In the genomic region with DNA sequence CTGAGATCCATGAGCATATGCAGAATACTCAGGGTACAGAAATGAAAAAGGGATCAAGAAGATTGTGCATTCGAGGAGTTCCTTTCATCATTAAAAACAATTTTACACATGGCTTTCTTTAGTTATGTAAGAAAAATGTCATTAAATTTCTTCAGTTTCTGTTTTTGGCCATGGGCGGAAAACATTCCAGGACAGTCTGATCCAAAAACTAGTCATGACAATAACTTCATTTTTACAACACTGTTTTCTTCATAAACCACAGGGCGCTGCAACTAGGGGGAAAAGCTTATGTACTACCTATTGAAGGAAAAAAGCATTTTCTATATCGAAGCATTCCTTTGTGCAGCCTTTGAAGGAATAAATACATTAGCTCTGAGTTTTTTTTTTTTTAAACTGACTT, we compare ENCODE assay signal across 22 cellular contexts. TPM values are rescaled to one million over a fixed set of nuclear protein-coding genes. Genes with fewer than 3 reads are reported as not detected.
DNase-seq lines count a peak whose midpoint lies in the region; ATAC-seq, FAIRE-seq and TF ChIP-seq lines count a peak whose summit lies in the region.
"Had no signal": no experiment of that assay in that cellular context is flagged by ENCODE, and none has a peak within 500 bp of the region (broad histone marks: within the 10 kb centered on the region; RNA-seq: fewer than 3 reads in every experiment).

No MANE protein-coding gene starts in this region.

- TF ChIP-seq POLR2A in heart left ventricle (IDR thresholded peaks at IDR 0.05), result no peak

- CTCF ChIA-PET in CD8-positive, alpha-beta memory T cell (lab: Charles Lee), result no interaction called here
- CTCF ChIA-PET in CD4-positive, alpha-beta memory T cell (lab: Charles Lee; ENCODE audit: partially characterized antibody), result no interaction called here

- H3K36me3 Mint-ChIP-seq in CD8-positive, alpha-beta memory T cell, result no peaks in the 10 kb centered on the region
- H3K36me3 Mint-ChIP-seq in CD4-positive, alpha-beta memory T cell, result no peaks in the 10 kb centered on the region
- H3K36me3 Mint-ChIP-seq in activated naive CD4-positive, alpha-beta T cell treated with anti-CD3 and anti-CD28 coated beads, Interleukin-2, amount 50 U/mL, for 72 hours, result no peaks in the 10 kb centered on the region

- H3K4me3 ChIP-seq in left ventricle myocardium inferior (no peak overlapping the region), heart left ventricle (no peak overlapping the region), neutrophil (ENCODE audit: low read depth in 1 of 2, low read length in 1 of 2) (peak overlapping the region in 1 of 2 experiments; percentile 7)
- no peak overlapping the region for H3K4me3 ChIP-seq in CD8-positive, alpha-beta memory T cell (ENCODE audit: low read length)
- no peak overlapping the region for H3K4me3 ChIP-seq in CD4-positive, alpha-beta memory T cell (ENCODE audit: low read length in 2 of 2)

- FAIRE-seq in endometrium (lab: Jason Lieb, UNC), result peak; percentile 62
- FAIRE-seq: A204.1, G401.6 had no signal

- peaks cover 5 to 16% of the 10 kb centered on the region in 2 donors for H3K27me3 Mint-ChIP-seq in CD8-positive, alpha-beta memory T cell
- H3K27me3 Mint-ChIP-seq in CD4-positive, alpha-beta memory T cell, result peaks cover 8 to 11% of the 10 kb centered on the region in 2 donors

- peaks cover 17% of the 10 kb centered on the region for H3K36me3 ChIP-seq in left ventricle myocardium inferior
- peaks cover 0 to 28% (median 5%) of the 10 kb centered on the region in 9 donors for H3K36me3 ChIP-seq in heart left ventricle
- no peaks in the 10 kb centered on the region for H3K36me3 ChIP-seq in neutrophil
- no peaks in the 10 kb centered on the region for H3K36me3 ChIP-seq in CD8-positive, alpha-beta memory T cell (ENCODE audit: insufficient read depth, low read length)
- no peaks in the 10 kb centered on the region for H3K36me3 ChIP-seq in CD4-positive, alpha-beta memory T cell (ENCODE audit: insufficient read depth, low read length)

- intact Hi-C loops in left ventricle myocardium inferior (cut with micrococcal nuclease), result no loop called here
- intact Hi-C loops in heart left ventricle (cut with DNase I), result no loop called here
- intact Hi-C loops in head of caudate nucleus (cut with DNase I), result no loop called here
- intact Hi-C loops in CD4-positive, alpha-beta memory T cell (cut with micrococcal nuclease), result no loop called here

- no peak for ATAC-seq in heart left ventricle
- no peak for ATAC-seq in activated naive CD4-positive, alpha-beta T cell treated with anti-CD3 and anti-CD28 coated beads, Interleukin-2, amount 50 U/mL, for 72 hours
- ATAC-seq: HCT116, PC-3 had no signal

- POLR2A ChIA-PET in CD8-positive, alpha-beta memory T cell (lab: Charles Lee), result no interaction called here
- POLR2A ChIA-PET in CD4-positive, alpha-beta memory T cell (lab: Charles Lee; ENCODE audit: partially characterized antibody), result no interaction called here

- H3K27ac Mint-ChIP-seq in CD8-positive, alpha-beta memory T cell, result no peak overlapping the region
- H3K27ac Mint-ChIP-seq in CD4-positive, alpha-beta memory T cell, result no peak overlapping the region
- no peak overlapping the region for H3K27ac Mint-ChIP-seq in activated naive CD4-positive, alpha-beta T cell treated with anti-CD3 and anti-CD28 coated beads, Interleukin-2, amount 50 U/mL, for 72 hours

- WGBS in heart left ventricle, 4 donors, result 67 to 85% (median 79%) methylated on average over 4 of the region's 4 CpGs

- H3K27ac ChIP-seq in left ventricle myocardium inferior (replicated peaks) (peak overlapping the region; percentile 38), heart left ventricle (no peak overlapping the region), neutrophil (peak overlapping the region; percentile 69)
- H3K27ac ChIP-seq in CD8-positive, alpha-beta memory T cell (ENCODE audit: low read depth, low read length), result no peak overlapping the region
- no peak overlapping the region for H3K27ac ChIP-seq in CD4-positive, alpha-beta memory T cell (ENCODE audit: low read depth, low read length)

- H3K4me1 Mint-ChIP-seq in CD8-positive, alpha-beta memory T cell, result no peaks in the 10 kb centered on the region
- H3K4me1 Mint-ChIP-seq in CD4-positive, alpha-beta memory T cell, result peaks cover 0 to 4% (median 0%) of the 10 kb centered on the region in 4 donors

- no peak overlapping the region for H3K4me3 Mint-ChIP-seq in CD8-positive, alpha-beta memory T cell
- no peak overlapping the region for H3K4me3 Mint-ChIP-seq in CD4-positive, alpha-beta memory T cell

- H3K9me3 Mint-ChIP-seq in CD8-positive, alpha-beta memory T cell, result no peaks in the 10 kb centered on the region
- H3K9me3 Mint-ChIP-seq in CD4-positive, alpha-beta memory T cell, result no peaks in the 10 kb centered on the region
- H3K9me3 Mint-ChIP-seq in activated naive CD4-positive, alpha-beta T cell treated with anti-CD3 and anti-CD28 coated beads, Interleukin-2, amount 50 U/mL, for 72 hours, result no peaks in the 10 kb centered on the region

- H3K4me1 ChIP-seq in left ventricle myocardium inferior (no peaks in the 10 kb centered on the region), heart left ventricle (peaks cover 0 to 16% (median 0%) of the 10 kb centered on the region in 12 donors), neutrophil (ENCODE audit: control insufficient read depth in 1 of 2, insufficient read depth in 1 of 2, low read depth in 1 of 2, low read length in 1 of 2) (peaks cover 52 to 61% of the 10 kb centered on the region in 2 experiments)
- no peaks in the 10 kb centered on the region for H3K4me1 ChIP-seq in CD8-positive, alpha-beta memory T cell (ENCODE audit: insufficient read depth, low read length)
- no peaks in the 10 kb centered on the region for H3K4me1 ChIP-seq in CD4-positive, alpha-beta memory T cell (ENCODE audit: insufficient read depth, low read length)

- H3K9me3 ChIP-seq in left ventricle myocardium inferior (replicated peaks), result no peaks in the 10 kb centered on the region
- H3K9me3 ChIP-seq in heart left ventricle, result no peaks in the 10 kb centered on the region
- no peaks in the 10 kb centered on the region for H3K9me3 ChIP-seq in neutrophil
- H3K9me3 ChIP-seq in CD8-positive, alpha-beta memory T cell (ENCODE audit: low read length), result no peaks in the 10 kb centered on the region
- H3K9me3 ChIP-seq in CD4-positive, alpha-beta memory T cell (ENCODE audit: control insufficient read depth in 1 of 2, low read length in 2 of 2), result no peaks in the 10 kb centered on the region

- no peak for DNase-seq in left ventricle myocardium inferior
- DNase-seq in heart left ventricle, result no peak
- DNase-seq in head of caudate nucleus, result no peak
- DNase-seq in CD8-positive, alpha-beta memory T cell, result no peak
- no peak for DNase-seq in CD4-positive, alpha-beta memory T cell
- no peak for DNase-seq in activated naive CD4-positive, alpha-beta T cell treated with anti-CD3 and anti-CD28 coated beads, Interleukin-2, amount 50 U/mL, for 72 hours (ENCODE audit: low spot score in 2 of 2)
- DNase-seq: C1 segment of cervical spinal cord, DMS 273 treated with DMSO at 0.1 percent for 48 hours, DND-41, GOT3, KG1, NCI-H1417 treated with DMSO at 0.1 percent for 48 hours, NCI-H1930, NCI-H524, NCI-H82, PC-3, RPMI8226 had no signal

- no peaks in the 10 kb centered on the region for H3K27me3 ChIP-seq in left ventricle myocardium inferior (ENCODE audit: low read depth)
- H3K27me3 ChIP-seq in heart left ventricle, result no peaks in the 10 kb centered on the region
- no peaks in the 10 kb centered on the region for H3K27me3 ChIP-seq in neutrophil
- H3K27me3 ChIP-seq in CD8-positive, alpha-beta memory T cell (ENCODE audit: insufficient read depth, low read length, poor library complexity, severe bottlenecking), result no peaks in the 10 kb centered on the region
- no peaks in the 10 kb centered on the region for H3K27me3 ChIP-seq in CD4-positive, alpha-beta memory T cell (ENCODE audit: insufficient read depth, low read length)

- TF ChIP-seq CTCF in left ventricle myocardium inferior (IDR thresholded peaks at IDR 0.05; ENCODE audit: borderline replicate concordance), result no peak
- TF ChIP-seq CTCF in heart left ventricle (IDR thresholded peaks at IDR 0.05), result no peak
- TF ChIP-seq CTCF in neutrophil (IDR thresholded peaks at IDR 0.05), result no peak

RNA-seq across cellular contexts. Expression of a gene that starts 28.2 kb away (rescaled TPM):
- total RNA-seq in left ventricle myocardium inferior (14.8 TPM), heart left ventricle (10 to 100 TPM; 10.6 to 44.7 (median 18.9) TPM)
- 10 to 100 TPM in 1 of 2 donors, 1 to 10 TPM in 1; 5.8 to 16.8 TPM for polyA plus RNA-seq in heart left ventricle
- total RNA-seq in CD8-positive, alpha-beta memory T cell, result under 1 TPM; 0.59 to 0.60 TPM
- polyA plus RNA-seq in CD8-positive, alpha-beta memory T cell, result not detected
- total RNA-seq in CD4-positive, alpha-beta memory T cell, result under 1 TPM; 0.79 to 0.94 TPM
- under 1 TPM in 1 of 2 donors, not detected in 1; 0.38 TPM for polyA plus RNA-seq in CD4-positive, alpha-beta memory T cell
- 1 to 10 TPM in 1 of 2 donors, under 1 TPM in 1; 0.32 to 1.8 TPM for total RNA-seq in activated naive CD4-positive, alpha-beta T cell treated with anti-CD3 and anti-CD28 coated beads, Interleukin-2, amount 50 U/mL, for 72 hours

Comparison
In these comparisons a context has a peak if more than half of its experiments do, and no peak if none do; other contexts are left out.
1. H3K27ac ChIP-seq: peak in left ventricle myocardium inferior (single experiment) and neutrophil (single experiment); none in heart left ventricle (0 of 12), CD8-positive, alpha-beta memory T cell (single experiment) and CD4-positive, alpha-beta memory T cell (single experiment).